8 cellular contexts compared by ENCODE assay signal in the genomic region with DNA sequence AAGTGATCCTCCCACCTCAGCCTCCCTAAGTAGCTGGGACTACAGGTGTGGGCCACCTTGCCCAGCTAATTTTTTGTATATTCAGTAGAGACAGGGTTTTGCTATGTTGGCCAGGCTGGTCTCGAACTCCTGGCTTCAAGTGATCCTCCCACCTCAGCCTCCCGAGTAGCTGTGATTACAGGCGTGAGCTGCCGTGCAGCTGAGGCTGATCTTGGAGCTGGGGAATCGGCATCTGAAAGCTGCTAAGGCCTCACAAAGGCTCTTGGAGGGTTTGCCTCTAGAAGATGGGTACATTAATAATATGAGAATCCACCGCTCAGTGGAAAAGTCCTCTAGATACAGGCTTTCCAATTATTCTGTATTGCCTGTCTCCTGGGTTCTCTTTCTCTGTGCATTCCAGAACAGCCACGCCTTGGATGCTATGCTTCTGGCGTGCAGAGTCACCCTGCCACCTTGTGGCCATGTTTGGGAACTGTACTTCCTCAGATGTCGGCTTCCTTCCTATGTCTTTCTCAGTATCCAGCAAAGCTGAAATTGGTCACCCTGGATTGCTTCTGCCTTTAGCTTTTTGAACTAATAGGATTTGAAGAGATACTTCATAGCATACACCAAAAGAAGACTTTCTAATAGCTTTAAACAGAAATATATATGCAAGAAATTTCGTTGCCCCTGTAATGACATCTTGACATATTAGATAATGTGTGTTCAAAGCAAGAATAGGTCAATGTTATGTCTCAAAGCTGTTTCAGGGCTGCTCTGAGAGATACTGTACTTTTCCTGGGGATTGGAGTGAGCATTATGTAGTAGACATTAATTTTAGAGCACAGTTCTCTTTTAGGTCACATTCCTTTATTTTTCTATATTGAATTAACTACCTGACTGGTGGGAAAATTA. TPM values are rescaled to one million over a fixed set of nuclear protein-coding genes. Genes with fewer than 3 reads are reported as not detected.
DNase-seq lines count a peak whose midpoint lies in the region; ATAC-seq and TF ChIP-seq lines count a peak whose summit lies in the region.

No MANE protein-coding gene starts in this region.

- no TSS peak for BruUV-seq in PC-9 (replicated peaks; lab: Mats Ljungman, UMichigan)

- H3K79me2 ChIP-seq in PC-9 (ENCODE audit: low read depth) = no peaks in the 10 kb centered on the region

- no peak overlapping the region for H3K4me3 ChIP-seq in PC-9

- H3K9me2 ChIP-seq in PC-9 (ENCODE audit: insufficient read depth) = no peaks in the 10 kb centered on the region

- H3K27me3 Mint-ChIP-seq in neural crest cell (ENCODE audit: low read depth) = peaks cover 26% of the 10 kb centered on the region

- H4K20me1 ChIP-seq in PC-9 (ENCODE audit: insufficient read depth) = no peaks in the 10 kb centered on the region

- peak overlapping the region; percentile 60 for H3K27ac ChIP-seq in PC-9

- H3K27me3 ChIP-seq in PC-9 (ENCODE audit: insufficient read depth, low read depth) = no peaks in the 10 kb centered on the region

- POLR2A ChIA-PET in PC-9 (lab: Charles Lee; ENCODE audit: unreplicated experiment) = interaction anchor here (0.6 kb wide), 2 partner anchors 93 to 140 kb away, joined by 4 to 11 read pairs; no protein-coding TSS in a partner anchor

- peaks cover 3% of the 10 kb centered on the region for H3K9me3 Mint-ChIP-seq in neural crest cell

- H3K4me1 ChIP-seq in PC-9 (replicated peaks; ENCODE audit: insufficient read depth) = peaks cover 21% of the 10 kb centered on the region

- H3K36me3 ChIP-seq in PC-9 (ENCODE audit: low read depth) = no peaks in the 10 kb centered on the region

- intact Hi-C loops in PC-9 (cut with micrococcal nuclease; ENCODE audit: unreplicated experiment) = loop anchor here (1.0 to 5.0 kb wide), 8 partner anchors 85 to 569 kb away; no protein-coding TSS in a partner anchor

- H3K4me3 Mint-ChIP-seq in neural crest cell = no peak overlapping the region

- H3K9me3 ChIP-seq in PC-9 (ENCODE audit: insufficient read depth, low read depth) = no peaks in the 10 kb centered on the region

- H3K4me2 ChIP-seq in PC-9 = no peak overlapping the region

- no peak overlapping the region for H2AFZ ChIP-seq in PC-9

- DNase-seq in D341Med (ENCODE audit: low spot score) (peak; percentile 77), PC-9 (peak; percentile 69 to 81), activated T-cell treated with anti-CD3 and anti-CD28 coated beads for 48 hours (ENCODE audit: low read depth) (peak; percentile 63), fibroblast of gingiva (ENCODE audit: low read depth) (peak; percentile 67), neural crest cell (ENCODE audit: low read depth, low spot score) (peak; percentile 75), stromal cell of bone marrow (ENCODE audit: low read depth) (peak; percentile 57)

- peaks cover 14% of the 10 kb centered on the region for H3F3A ChIP-seq in PC-9 (ENCODE audit: insufficient read depth, low read depth)

- CTCF ChIA-PET in PC-9 (lab: Charles Lee) = interaction anchor here (0.7 to 1.9 kb wide), 3 partner anchors 289 to 548 kb away, joined by 4 to 19 read pairs (median 7); no protein-coding TSS in a partner anchor

- no peak for TF ChIP-seq EP300 in Ishikawa (IDR thresholded peaks at IDR 0.05; ENCODE audit: borderline replicate concordance)

- TF ChIP-seq RAD21 in Ishikawa (IDR thresholded peaks at IDR 0.05; ENCODE audit: low read depth) = peak; percentile 98

- TF ChIP-seq CTCF in PC-9 (conservative IDR thresholded peaks at IDR 0.05) = peak; percentile 97
- TF ChIP-seq CTCF in neural crest cell (conservative IDR thresholded peaks at IDR 0.05) = peak; percentile 93

- H3K4me1 Mint-ChIP-seq in neural crest cell = no peaks in the 10 kb centered on the region

- no peak overlapping the region for H3K27ac Mint-ChIP-seq in neural crest cell (ENCODE audit: unreplicated experiment)

- no peaks in the 10 kb centered on the region for H3K36me3 Mint-ChIP-seq in neural crest cell (ENCODE audit: low read depth)

- peak; percentile 96 for ATAC-seq in GM21381 (IDR thresholded peaks at IDR 0.05; ENCODE audit: unreplicated experiment)

TF ChIP-seq in Ishikawa, 13 proteins besides CTCF, POLR2A, EP300 and RAD21:
- TF ChIP-seq, protein P1, sequence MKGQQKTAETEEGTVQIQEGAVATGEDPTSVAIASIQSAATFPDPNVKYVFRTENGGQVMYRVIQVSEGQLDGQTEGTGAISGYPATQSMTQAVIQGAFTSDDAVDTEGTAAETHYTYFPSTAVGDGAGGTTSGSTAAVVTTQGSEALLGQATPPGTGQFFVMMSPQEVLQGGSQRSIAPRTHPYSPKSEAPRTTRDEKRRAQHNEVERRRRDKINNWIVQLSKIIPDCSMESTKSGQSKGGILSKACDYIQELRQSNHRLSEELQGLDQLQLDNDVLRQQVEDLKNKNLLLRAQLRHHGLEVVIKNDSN (IDR thresholded peaks at IDR 0.05) = no peak
- peak; percentile 70 for TF ChIP-seq TEAD4 (IDR thresholded peaks at IDR 0.05)

RNA-seq across cellular contexts. Expression of a gene that starts 25.1 kb away (rescaled TPM):
- total RNA-seq in PC-9 (2021) (5.1 and 10.8 TPM in 2 replicates), neural crest cell (1.7 and 1.8 TPM in 2 replicates)
